8 cellular contexts compared by ENCODE assay signal in genomic region chrX:154534526-154535322, GRCh38. TPM values are rescaled to one million over a fixed set of nuclear protein-coding genes. Genes with fewer than 3 reads are reported as not detected.
DNase-seq lines count a peak whose midpoint lies in the region; ATAC-seq and TF ChIP-seq lines count a peak whose summit lies in the region.

No MANE protein-coding gene starts in this region.

- H3K27ac ChIP-seq in HL-60 (replicated peaks): no peak overlapping the region
- H3K27ac ChIP-seq in effector memory CD4-positive, alpha-beta T cell (ENCODE audit: insufficient read depth, low read length, poor library complexity, severe bottlenecking): peak overlapping the region; percentile 65

- ATAC-seq in GM19468 (IDR thresholded peaks at IDR 0.05; ENCODE audit: extremely low read depth, unreplicated experiment): peak; percentile 97

- H3K36me3 Mint-ChIP-seq in mesothelial cell of epicardium: peaks cover 8% of the 10 kb centered on the region

- peaks cover 18% of the 10 kb centered on the region for H3K36me3 ChIP-seq in effector memory CD4-positive, alpha-beta T cell (ENCODE audit: control insufficient read depth, insufficient read depth, low read length)

- no peak overlapping the region for H3K27ac Mint-ChIP-seq in mesothelial cell of epicardium

- peaks cover 4% of the 10 kb centered on the region for H3K4me1 ChIP-seq in effector memory CD4-positive, alpha-beta T cell (ENCODE audit: control insufficient read depth, insufficient read depth, low read length, poor library complexity, severe bottlenecking)

- H3K9me3 ChIP-seq in effector memory CD4-positive, alpha-beta T cell (ENCODE audit: control insufficient read depth, low read length): no peaks in the 10 kb centered on the region

- DNase-seq in COLO829 (ENCODE audit: low spot score) (peak; percentile 65), HL-60 (ENCODE audit: low read depth in 1 of 2, low spot score in 1 of 2) (peak in 1 of 2 experiments; percentile 92), NOMO-1 (lab: John Stamatoyannopoulos, UW; ENCODE audit: unreplicated experiment in 2 of 2) (peak; percentile 73 to 87), mesothelial cell of epicardium (ENCODE audit: low spot score in 2 of 2, unreplicated experiment in 2 of 2) (peak; percentile 76 to 92)
- DNase-seq in activated CD8-positive, alpha-beta memory T cell treated with anti-CD3 and anti-CD28 coated beads for 1 hour (ENCODE audit: extremely low read depth in 1 of 2, low read depth in 1 of 2): peak; percentile 76 to 78
- DNase-seq in effector memory CD4-positive, alpha-beta T cell: peak; percentile 79 to 82 (median 81)
- DNase-seq in stimulated activated CD8-positive, alpha-beta memory T cell treated with anti-CD3 and anti-CD28 coated beads, Interleukin-4, amount 100 ng/mL, for 4 hours (ENCODE audit: low read depth in 2 of 2, low spot score in 1 of 2): peak; percentile 66 to 76

- no peak overlapping the region for H3K4me3 ChIP-seq in HL-60 (replicated peaks; ENCODE audit: insufficient read depth, low read length)
- H3K4me3 ChIP-seq in effector memory CD4-positive, alpha-beta T cell (ENCODE audit: insufficient read depth, low read depth, low read length, poor library complexity, severe bottlenecking): no peak overlapping the region

- no peak overlapping the region for H3K4me3 Mint-ChIP-seq in mesothelial cell of epicardium

- peak; percentile 73 for TF ChIP-seq CTCF in HL-60 (IDR thresholded peaks at IDR 0.05; ENCODE audit: insufficient read depth, low read length)
- peak; percentile 92 for TF ChIP-seq CTCF in mesothelial cell of epicardium (IDR thresholded peaks at IDR 0.05; ENCODE audit: unreplicated experiment)

- H3K4me1 Mint-ChIP-seq in mesothelial cell of epicardium: peaks cover 5% of the 10 kb centered on the region

- no peaks in the 10 kb centered on the region for H3K27me3 Mint-ChIP-seq in mesothelial cell of epicardium (ENCODE audit: low read depth)

- peaks cover 8% of the 10 kb centered on the region for H3K9me3 Mint-ChIP-seq in mesothelial cell of epicardium

- H3K27me3 ChIP-seq in HL-60 (ENCODE audit: insufficient read depth, poor library complexity, severe bottlenecking): no peaks in the 10 kb centered on the region
- no peaks in the 10 kb centered on the region for H3K27me3 ChIP-seq in effector memory CD4-positive, alpha-beta T cell (replicated peaks; ENCODE audit: control insufficient read depth, insufficient read depth, low read length, poor library complexity, severe bottlenecking)

RNA-seq across cellular contexts. Expression of gene G6PD, which starts 11.9 kb away (rescaled TPM):
- total RNA-seq in mesothelial cell of epicardium: 54.4 to 56.5 TPM (median 55.8 TPM) in 3 replicates

RNA-seq across cellular contexts. Expression of gene IKBKG, which starts 12.7 kb away (rescaled TPM):
- total RNA-seq in mesothelial cell of epicardium: 19.1 to 20.6 TPM (median 19.1 TPM) in 3 replicates

RNA-seq across cellular contexts. Expression of gene FAM3A, which starts 18.7 kb away (rescaled TPM):
- total RNA-seq in mesothelial cell of epicardium: 39.1 to 42.9 TPM (median 41.1 TPM) in 3 replicates

RNA-seq across cellular contexts. Expression of gene SLC10A3, which starts 44.3 kb away (rescaled TPM):
- total RNA-seq in mesothelial cell of epicardium: 30.1 to 30.8 TPM (median 30.2 TPM) in 3 replicates

RNA-seq across cellular contexts. Expression of gene UBL4A, which starts 48.3 kb away (rescaled TPM):
- 28.4 to 29.3 TPM (median 29.2 TPM) in 3 replicates for total RNA-seq in mesothelial cell of epicardium
